2 cellular contexts compared by ENCODE assay signal in the genomic region with DNA sequence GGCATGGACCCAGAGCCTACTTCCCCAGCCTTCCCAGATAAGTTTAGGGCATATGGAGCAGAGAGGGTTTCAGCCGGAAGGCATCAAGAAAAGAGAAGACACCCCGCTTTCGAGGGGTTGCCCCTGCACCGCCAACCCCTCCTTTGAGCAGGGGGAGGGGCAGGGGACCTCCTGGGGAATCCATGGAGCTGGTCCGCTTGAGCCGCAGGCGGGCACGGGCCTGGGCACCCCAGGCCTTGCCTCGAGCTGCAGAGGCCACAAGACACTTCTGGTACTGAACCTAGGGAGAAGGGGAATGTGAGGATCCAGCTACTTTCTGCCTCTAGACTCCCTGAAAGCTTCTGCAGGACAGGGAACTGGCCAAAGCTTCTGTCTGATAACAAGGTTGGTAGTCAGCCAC.
TF ChIP-seq lines count a peak whose summit lies in the region.

No MANE protein-coding gene starts in this region.

TF ChIP-seq in IMR-90, 13 proteins besides CTCF, POLR2A, EP300 and RAD21:
- TF ChIP-seq SMC3 (IDR thresholded peaks at IDR 0.05; ENCODE audit: low read depth, low read length) (no peak), MAZ (IDR thresholded peaks at IDR 0.05; ENCODE audit: borderline replicate concordance, low read depth, low read length) (no peak), CEBPB (IDR thresholded peaks at IDR 0.05; ENCODE audit: low read depth, low read length) (no peak), NFE2L2 (IDR thresholded peaks at IDR 0.05; ENCODE audit: low read depth, low read length) (no peak), RFX5 (IDR thresholded peaks at IDR 0.05; ENCODE audit: low read depth, low read length) (no peak), BHLHE40 (IDR thresholded peaks at IDR 0.05; ENCODE audit: low read depth, low read length) (no peak), RCOR1 (IDR thresholded peaks at IDR 0.05; ENCODE audit: insufficient replicate concordance, low read length) (no peak), FOS (IDR thresholded peaks at IDR 0.05; ENCODE audit: low read depth, low read length) (no peak), MAFK (IDR thresholded peaks at IDR 0.05; ENCODE audit: low read depth, low read length) (no peak), MXI1 (IDR thresholded peaks at IDR 0.05; ENCODE audit: borderline replicate concordance, low read depth, low read length) (no peak), CHD1 (IDR thresholded peaks at IDR 0.05; ENCODE audit: low read depth, low read length) (no peak)
- TF ChIP-seq, protein P1, sequence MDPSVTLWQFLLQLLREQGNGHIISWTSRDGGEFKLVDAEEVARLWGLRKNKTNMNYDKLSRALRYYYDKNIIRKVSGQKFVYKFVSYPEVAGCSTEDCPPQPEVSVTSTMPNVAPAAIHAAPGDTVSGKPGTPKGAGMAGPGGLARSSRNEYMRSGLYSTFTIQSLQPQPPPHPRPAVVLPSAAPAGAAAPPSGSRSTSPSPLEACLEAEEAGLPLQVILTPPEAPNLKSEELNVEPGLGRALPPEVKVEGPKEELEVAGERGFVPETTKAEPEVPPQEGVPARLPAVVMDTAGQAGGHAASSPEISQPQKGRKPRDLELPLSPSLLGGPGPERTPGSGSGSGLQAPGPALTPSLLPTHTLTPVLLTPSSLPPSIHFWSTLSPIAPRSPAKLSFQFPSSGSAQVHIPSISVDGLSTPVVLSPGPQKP (IDR thresholded peaks at IDR 0.05; ENCODE audit: borderline replicate concordance, low read depth, low read length) = no peak
- TF ChIP-seq, protein P2, sequence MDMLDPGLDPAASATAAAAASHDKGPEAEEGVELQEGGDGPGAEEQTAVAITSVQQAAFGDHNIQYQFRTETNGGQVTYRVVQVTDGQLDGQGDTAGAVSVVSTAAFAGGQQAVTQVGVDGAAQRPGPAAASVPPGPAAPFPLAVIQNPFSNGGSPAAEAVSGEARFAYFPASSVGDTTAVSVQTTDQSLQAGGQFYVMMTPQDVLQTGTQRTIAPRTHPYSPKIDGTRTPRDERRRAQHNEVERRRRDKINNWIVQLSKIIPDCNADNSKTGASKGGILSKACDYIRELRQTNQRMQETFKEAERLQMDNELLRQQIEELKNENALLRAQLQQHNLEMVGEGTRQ (IDR thresholded peaks at IDR 0.05; ENCODE audit: low read depth, low read length) = no peak
TF ChIP-seq in IMR-90: peak in this region for 0.

TF ChIP-seq in endothelial cell of umbilical vein, 7 proteins besides CTCF, POLR2A, EP300 and RAD21:
- TF ChIP-seq FOS (IDR thresholded peaks at IDR 0.05; ENCODE audit: borderline replicate concordance, insufficient read depth, low read length) (no peak), POLR2AphosphoS5 (IDR thresholded peaks at IDR 0.05; ENCODE audit: insufficient read depth, low read depth, low read length) (no peak), EZH2 (IDR thresholded peaks at IDR 0.05; ENCODE audit: borderline replicate concordance, low read depth, low read length, severe bottlenecking) (no peak), GATA2 (IDR thresholded peaks at IDR 0.05; ENCODE audit: insufficient read depth, insufficient read length, low read depth, low read length) (no peak)
- TF ChIP-seq, protein P3, sequence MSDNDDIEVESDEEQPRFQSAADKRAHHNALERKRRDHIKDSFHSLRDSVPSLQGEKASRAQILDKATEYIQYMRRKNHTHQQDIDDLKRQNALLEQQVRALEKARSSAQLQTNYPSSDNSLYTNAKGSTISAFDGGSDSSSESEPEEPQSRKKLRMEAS (IDR thresholded peaks at IDR 0.05; ENCODE audit: insufficient read depth, insufficient read length) = no peak
